In the genomic region with DNA sequence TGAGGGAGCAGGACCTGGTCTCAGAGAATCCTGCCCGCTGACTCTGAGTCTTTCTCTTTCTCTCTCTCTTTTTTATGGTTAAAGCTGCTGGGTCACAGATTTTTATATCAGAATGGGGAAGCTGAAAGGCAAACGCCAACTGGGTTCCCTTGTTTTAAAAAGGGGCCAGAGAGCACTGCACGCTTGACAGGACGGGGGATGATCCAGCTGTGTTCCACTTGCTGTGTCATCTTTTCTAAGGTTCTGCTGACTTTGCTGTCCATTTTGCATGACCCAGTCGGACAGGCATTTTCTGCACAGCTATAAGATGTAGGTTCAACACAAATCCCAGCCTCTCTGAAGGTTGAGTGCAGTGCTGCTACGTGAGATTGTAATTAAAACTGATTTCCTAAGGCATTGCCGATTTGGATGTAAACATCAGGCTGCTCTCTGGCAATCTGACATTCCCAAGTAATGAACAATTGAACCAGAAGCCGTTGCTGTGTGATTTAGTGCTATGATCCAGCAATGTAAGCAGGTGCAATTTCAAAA, we compare ENCODE assay signal across 11 cellular contexts. TPM values are rescaled to one million over a fixed set of nuclear protein-coding genes. Genes with fewer than 3 reads are reported as not detected.
DNase-seq lines count a peak whose midpoint lies in the region; ATAC-seq lines count a peak whose summit lies in the region.
"Had no signal": no experiment of that assay in that cellular context is flagged by ENCODE, and none has a peak within 500 bp of the region (broad histone marks: within the 10 kb centered on the region; RNA-seq: fewer than 3 reads in every experiment).

No MANE protein-coding gene starts in this region.

- H3K4me1 Mint-ChIP-seq in activated CD8-positive, alpha-beta memory T cell treated with anti-CD3 and anti-CD28 coated beads, Interleukin-2, amount 10 ng/mL, durations not matched to agents 7 days and 5 days, result peaks cover 78% of the 10 kb centered on the region
- H3K4me1 Mint-ChIP-seq in activated T-helper 2 cell treated with anti-CD3 and anti-CD28 coated beads, Interferon-gamma antibody, Interleukin-2, Interleukin-4, amounts not matched to agents 10 μg/mL and 5 μg/mL and 100 μg/mL, durations not matched to agents 14 hours and 24 hours and 36 hours (ENCODE audit: low read depth), result peaks cover 53% of the 10 kb centered on the region

- H3K9me3 Mint-ChIP-seq in activated CD8-positive, alpha-beta memory T cell treated with anti-CD3 and anti-CD28 coated beads, Interleukin-2, amount 10 ng/mL, durations not matched to agents 7 days and 5 days (ENCODE audit: low read depth), result no peaks in the 10 kb centered on the region
- H3K9me3 Mint-ChIP-seq in activated T-helper 2 cell treated with anti-CD3 and anti-CD28 coated beads, Interferon-gamma antibody, Interleukin-2, Interleukin-4, amounts not matched to agents 10 μg/mL and 5 μg/mL and 100 μg/mL, durations not matched to agents 14 hours and 24 hours and 36 hours, result no peaks in the 10 kb centered on the region

- H3K27ac Mint-ChIP-seq in activated CD8-positive, alpha-beta memory T cell treated with anti-CD3 and anti-CD28 coated beads, Interleukin-2, amount 10 ng/mL, durations not matched to agents 7 days and 5 days, result peak overlapping the region; percentile 60
- H3K27ac Mint-ChIP-seq in activated T-helper 2 cell treated with anti-CD3 and anti-CD28 coated beads, Interferon-gamma antibody, Interleukin-2, Interleukin-4, amounts not matched to agents 10 μg/mL and 5 μg/mL and 100 μg/mL, durations not matched to agents 14 hours and 24 hours and 36 hours, result peak overlapping the region; percentile 24

- H3K36me3 Mint-ChIP-seq in activated CD8-positive, alpha-beta memory T cell treated with anti-CD3 and anti-CD28 coated beads, Interleukin-2, amount 10 ng/mL, durations not matched to agents 7 days and 5 days, result peaks cover 66% of the 10 kb centered on the region
- peaks cover 65% of the 10 kb centered on the region for H3K36me3 Mint-ChIP-seq in activated T-helper 2 cell treated with anti-CD3 and anti-CD28 coated beads, Interferon-gamma antibody, Interleukin-2, Interleukin-4, amounts not matched to agents 10 μg/mL and 5 μg/mL and 100 μg/mL, durations not matched to agents 14 hours and 24 hours and 36 hours (ENCODE audit: low read depth)

- intact Hi-C loops in activated T-helper 2 cell treated with anti-CD3 and anti-CD28 coated beads, Interferon-gamma antibody, Interleukin-2, Interleukin-4, amounts not matched to agents 10 μg/mL and 5 μg/mL and 100 μg/mL, durations not matched to agents 14 hours and 24 hours and 36 hours (cut with micrococcal nuclease), result no loop called here

- H3K4me1 ChIP-seq in stomach smooth muscle (ENCODE audit: control insufficient read depth, insufficient read depth, low read length), result peaks cover 10% of the 10 kb centered on the region

- H3K36me3 ChIP-seq in stomach smooth muscle (ENCODE audit: control insufficient read depth in 2 of 2, insufficient read depth in 2 of 2, low read length in 2 of 2), result peaks cover 4 to 7% of the 10 kb centered on the region in 2 donors

- ATAC-seq in activated CD8-positive, alpha-beta memory T cell treated with anti-CD3 and anti-CD28 coated beads, Interleukin-2, amount 10 ng/mL, durations not matched to agents 7 days and 5 days, result no peak
- ATAC-seq in HG03039 (IDR thresholded peaks at IDR 0.05; ENCODE audit: unreplicated experiment), result no peak

- H3K27ac ChIP-seq in stomach smooth muscle (ENCODE audit: low read length), result no peak overlapping the region

- peak overlapping the region in 1 of 2 donors; percentile 21 for H3K9ac ChIP-seq in stomach smooth muscle (ENCODE audit: low read length in 2 of 2)

- no peaks in the 10 kb centered on the region for H3K27me3 Mint-ChIP-seq in activated CD8-positive, alpha-beta memory T cell treated with anti-CD3 and anti-CD28 coated beads, Interleukin-2, amount 10 ng/mL, durations not matched to agents 7 days and 5 days
- H3K27me3 Mint-ChIP-seq in activated T-helper 2 cell treated with anti-CD3 and anti-CD28 coated beads, Interferon-gamma antibody, Interleukin-2, Interleukin-4, amounts not matched to agents 10 μg/mL and 5 μg/mL and 100 μg/mL, durations not matched to agents 14 hours and 24 hours and 36 hours (ENCODE audit: low read depth), result no peaks in the 10 kb centered on the region

- H3K27me3 ChIP-seq in stomach smooth muscle (ENCODE audit: control insufficient read depth in 1 of 2, insufficient read depth in 2 of 2, low read length in 2 of 2), result no peaks in the 10 kb centered on the region

- CTCF ChIA-PET in activated CD8-positive, alpha-beta memory T cell treated with anti-CD3 and anti-CD28 coated beads, Interleukin-2, amount 10 ng/mL, durations not matched to agents 7 days and 5 days (lab: Charles Lee), result interaction anchor here (1.0 to 1.6 kb wide), 2 partner anchors 24 to 25 kb away, joined by 3 to 5 read pairs; a partner anchor contains a TSS

- DNase-seq in activated CD8-positive, alpha-beta memory T cell treated with anti-CD3 and anti-CD28 coated beads, Interleukin-2, amount 10 ng/mL, durations not matched to agents 7 days and 5 days, result no peak
- no peak for DNase-seq in activated CD8-positive, alpha-beta memory T cell treated with anti-CD3 and anti-CD28 coated beads, Interleukin-2, amount 50 U/mL, for 4 hours
- DNase-seq in activated T-helper 2 cell treated with anti-CD3 and anti-CD28 coated beads, Interferon-gamma antibody, Interleukin-2, Interleukin-4, amounts not matched to agents 10 μg/mL and 5 μg/mL and 100 μg/mL, durations not matched to agents 14 hours and 24 hours and 36 hours (ENCODE audit: low spot score), result no peak
- DNase-seq in kidney tubule cell (ENCODE audit: low spot score) (peak; percentile 6), NCI-H1048 (lab: John Stamatoyannopoulos, UW) (no peak)
- no peak for DNase-seq in NK-92 treated with Interleukin-12 subunit alpha and Interleukin-12 subunit beta, amount 100 ng/mL, for 24 hours (lab: John Stamatoyannopoulos, UW)
- DNase-seq: aorta, left cardiac atrium, NCI-H524 treated with DMSO at 0.1 percent for 48 hours had no signal

- no peaks in the 10 kb centered on the region for H3K9me3 ChIP-seq in stomach smooth muscle (ENCODE audit: control insufficient read depth in 2 of 2, low read length in 2 of 2)

- H3K4me3 Mint-ChIP-seq in activated CD8-positive, alpha-beta memory T cell treated with anti-CD3 and anti-CD28 coated beads, Interleukin-2, amount 10 ng/mL, durations not matched to agents 7 days and 5 days, result no peak overlapping the region
- no peak overlapping the region for H3K4me3 Mint-ChIP-seq in activated T-helper 2 cell treated with anti-CD3 and anti-CD28 coated beads, Interferon-gamma antibody, Interleukin-2, Interleukin-4, amounts not matched to agents 10 μg/mL and 5 μg/mL and 100 μg/mL, durations not matched to agents 14 hours and 24 hours and 36 hours (ENCODE audit: low read depth)

- H3K4me3 ChIP-seq in stomach smooth muscle (ENCODE audit: low read length in 2 of 2), result peak overlapping the region; percentile 2 to 44

RNA-seq across cellular contexts. Expression of a gene that starts 25.8 kb away (rescaled TPM):
- 10 to 100 TPM; 94.0 to 96.4 TPM for total RNA-seq in activated CD8-positive, alpha-beta memory T cell treated with anti-CD3 and anti-CD28 coated beads, Interleukin-2, amount 10 ng/mL, durations not matched to agents 7 days and 5 days
- 38.3 and 38.6 TPM in 2 replicates for total RNA-seq in activated T-helper 2 cell treated with anti-CD3 and anti-CD28 coated beads, Interferon-gamma antibody, Interleukin-2, Interleukin-4, amounts not matched to agents 10 μg/mL and 5 μg/mL and 100 μg/mL, durations not matched to agents 14 hours and 24 hours and 36 hours
